10 cellular contexts compared by ENCODE assay signal in genomic region chr22:30253205-30253852, GRCh38. TPM values are rescaled to one million over a fixed set of nuclear protein-coding genes. Genes with fewer than 3 reads are reported as not detected.
DNase-seq lines count a peak whose midpoint lies in the region; ATAC-seq, FAIRE-seq and TF ChIP-seq lines count a peak whose summit lies in the region.
"Had no signal": no experiment of that assay in that cellular context is flagged by ENCODE, and none has a peak within 500 bp of the region (broad histone marks: within the 10 kb centered on the region; RNA-seq: fewer than 3 reads in every experiment).

No MANE protein-coding gene starts in this region.

- H3K18ac ChIP-seq in mesenchymal stem cell (ENCODE audit: low read depth in 1 of 2, low read length in 2 of 2) = peak overlapping the region; percentile 12 to 63

- H2BK12ac ChIP-seq in mesenchymal stem cell (ENCODE audit: low read length in 2 of 2) = peak overlapping the region; percentile 17 to 30

- peak overlapping the region; percentile 91 for H2AK5ac ChIP-seq in mesenchymal stem cell (ENCODE audit: low read length, severe bottlenecking)

- H3K4me3 Mint-ChIP-seq in astrocyte (ENCODE audit: unreplicated experiment) = peak overlapping the region; percentile 5
- H3K4me3 Mint-ChIP-seq: CD8-positive, alpha-beta T cell had no signal

- H3K36me3 ChIP-seq in astrocyte (ENCODE audit: insufficient read depth, low read length) (no peaks in the 10 kb centered on the region), mesenchymal stem cell (ENCODE audit: control insufficient read depth in 1 of 2, insufficient read depth in 2 of 2, low read depth in 1 of 2, low read length in 2 of 2) (no peaks in the 10 kb centered on the region), aorta (ENCODE audit: control insufficient read depth in 1 of 2, insufficient read depth in 2 of 2, low read length in 1 of 2) (no peaks in the 10 kb centered on the region)
- H3K36me3 ChIP-seq: gastrocnemius medialis had no signal

- peak overlapping the region; percentile 53 for H3K4me2 ChIP-seq in astrocyte (ENCODE audit: low read length)
- no peak overlapping the region for H3K4me2 ChIP-seq in mesenchymal stem cell (ENCODE audit: low read length, poor library complexity, severe bottlenecking)

- H2BK15ac ChIP-seq in mesenchymal stem cell (ENCODE audit: low read depth, poor library complexity, severe bottlenecking) = peak overlapping the region; percentile 38

- ATAC-seq in Right ventricle myocardium inferior (peak; percentile 58), aorta (ENCODE audit: low FRiP score) (peak; percentile 9), GM19328 (IDR thresholded peaks at IDR 0.05; ENCODE audit: unreplicated experiment) (no peak)
- ATAC-seq: CD8-positive, alpha-beta T cell; gastrocnemius medialis had no signal

- H3K9me3 ChIP-seq in astrocyte (ENCODE audit: insufficient read depth, low read depth, low read length) (no peaks in the 10 kb centered on the region), mesenchymal stem cell (ENCODE audit: control insufficient read depth, low read length) (no peaks in the 10 kb centered on the region), aorta (ENCODE audit: control insufficient read depth, low read length) (no peaks in the 10 kb centered on the region)
- H3K9me3 ChIP-seq: gastrocnemius medialis had no signal

- FAIRE-seq in astrocyte (lab: Jason Lieb, UNC) = no peak

- H3K27me3 ChIP-seq in astrocyte (ENCODE audit: insufficient read depth, low read length) (no peaks in the 10 kb centered on the region), mesenchymal stem cell (ENCODE audit: control insufficient read depth in 1 of 2, insufficient read depth in 1 of 2, low read length in 2 of 2) (no peaks in the 10 kb centered on the region), aorta (ENCODE audit: control insufficient read depth in 1 of 2, insufficient read depth in 2 of 2, low read length in 1 of 2) (no peaks in the 10 kb centered on the region)
- H3K27me3 ChIP-seq: gastrocnemius medialis had no signal

- H3K27ac Mint-ChIP-seq in astrocyte (ENCODE audit: unreplicated experiment) = peak overlapping the region; percentile 60
- H3K27ac Mint-ChIP-seq: CD8-positive, alpha-beta T cell had no signal

- intact Hi-C loops in Right ventricle myocardium inferior (cut with DNase I) (loop anchor here (5.0 kb wide), 1 partner anchor 46 kb away; no protein-coding TSS in a partner anchor), cardiac septum (cut with DNase I) (loop anchor here (5.0 kb wide), 1 partner anchor 46 kb away; no protein-coding TSS in a partner anchor), aorta (cut with DNase I) (loop anchor here in 1 of 2 donors (5.0 kb wide), 1 partner anchor 36 kb away; no protein-coding TSS in a partner anchor)

- peak overlapping the region; percentile 40 for H4K8ac ChIP-seq in mesenchymal stem cell (ENCODE audit: low read length)

- H3K4me3 ChIP-seq in astrocyte (ENCODE audit: insufficient read depth, low read depth, low read length) = no peak overlapping the region
- no peak overlapping the region for H3K4me3 ChIP-seq in mesenchymal stem cell (ENCODE audit: insufficient read depth in 1 of 2, low read depth in 1 of 2, low read length in 2 of 2)
- no peak overlapping the region for H3K4me3 ChIP-seq in aorta (ENCODE audit: low read length in 2 of 2)
- H3K4me3 ChIP-seq: gastrocnemius medialis had no signal

- H3K4me1 Mint-ChIP-seq in astrocyte (ENCODE audit: low read depth, unreplicated experiment) = peaks cover 32% of the 10 kb centered on the region

- in situ Hi-C loops in GM13977 (cut with MboI; ENCODE audit: low pct_unique_long_range_greater_than_20kb, low sequenced_read_pairs, unreplicated experiment) = no loop called here

- H3K27ac ChIP-seq in astrocyte (ENCODE audit: low read depth, low read length) (peak overlapping the region; percentile 95), mesenchymal stem cell (ENCODE audit: low read length, poor library complexity, severe bottlenecking) (peak overlapping the region; percentile 98), aorta (ENCODE audit: low read depth in 1 of 2, low read length in 2 of 2) (no peak overlapping the region)
- H3K27ac ChIP-seq: gastrocnemius medialis had no signal

- WGBS in mesenchymal stem cell = 70% methylated on average over 21 of the region's 22 CpGs
- WGBS in aorta, 2 donors = 9 to 14% methylated on average over 22 of the region's 22 CpGs

- H3K9ac ChIP-seq in astrocyte (ENCODE audit: low read length) (peak overlapping the region; percentile 100), mesenchymal stem cell (ENCODE audit: low read length) (peak overlapping the region; percentile 68)

- DNase-seq in Right ventricle myocardium inferior (ENCODE audit: missing footprints) (peak; percentile 85), cardiac septum (ENCODE audit: low spot score) (no peak), astrocyte (ENCODE audit: low read depth) (peak; percentile 69), mesenchymal stem cell (no peak), aorta (peak; percentile 82 to 88), GM13977 (ENCODE audit: low spot score) (no peak)
- DNase-seq in activated naive CD4-positive, alpha-beta T cell treated with Interleukin-2 at 50 U/mL for 16 hours = no peak
- DNase-seq: CD8-positive, alpha-beta T cell had no signal

- H2AFZ ChIP-seq in astrocyte (ENCODE audit: low read depth, low read length) (peak overlapping the region; percentile 44), mesenchymal stem cell (ENCODE audit: low read depth, low read length) (no peak overlapping the region)

- H3K4me1 ChIP-seq in astrocyte (ENCODE audit: insufficient read depth, low read length) (peaks cover 83% of the 10 kb centered on the region), mesenchymal stem cell (ENCODE audit: control insufficient read depth, insufficient read depth, low read depth, low read length) (peaks cover 80% of the 10 kb centered on the region), aorta (ENCODE audit: control insufficient read depth in 1 of 2, insufficient read depth in 2 of 2, low read length in 2 of 2) (no peaks in the 10 kb centered on the region)
- H3K4me1 ChIP-seq: gastrocnemius medialis had no signal

- no peaks in the 10 kb centered on the region for H4K20me1 ChIP-seq in astrocyte (ENCODE audit: insufficient read depth, low read length)

- no peaks in the 10 kb centered on the region for H3K36me3 Mint-ChIP-seq in astrocyte (ENCODE audit: low read depth, unreplicated experiment)
- H3K36me3 Mint-ChIP-seq: CD8-positive, alpha-beta T cell had no signal

- TF ChIP-seq CTCF in astrocyte (IDR thresholded peaks at IDR 0.05; ENCODE audit: insufficient read depth, low read depth, low read length) = no peak
- no peak for TF ChIP-seq CTCF in GM13977 (IDR thresholded peaks at IDR 0.05; ENCODE audit: extremely low read depth, insufficient read depth, missing control alignments)

- H2BK120ac ChIP-seq in mesenchymal stem cell (ENCODE audit: low read depth, low read length) = no peak overlapping the region

- H3K4ac ChIP-seq in mesenchymal stem cell (ENCODE audit: low read depth in 1 of 2, low read length in 2 of 2) = no peak overlapping the region

- no peaks in the 10 kb centered on the region for H3K27me3 Mint-ChIP-seq in astrocyte (ENCODE audit: low read depth, unreplicated experiment)

- peak overlapping the region; percentile 9 for H4K91ac ChIP-seq in mesenchymal stem cell (ENCODE audit: low read length)

- peaks cover 3% of the 10 kb centered on the region for H3K79me2 ChIP-seq in astrocyte (ENCODE audit: insufficient read depth, low read length)

- H3K14ac ChIP-seq in mesenchymal stem cell (ENCODE audit: low read length in 2 of 2) = peak overlapping the region in 1 of 2 experiments; percentile 39

- H3K9me3 Mint-ChIP-seq in astrocyte (ENCODE audit: unreplicated experiment) = peaks cover 2% of the 10 kb centered on the region
- H3K9me3 Mint-ChIP-seq: CD8-positive, alpha-beta T cell had no signal

- H3K23ac ChIP-seq in mesenchymal stem cell (ENCODE audit: low read length in 2 of 2) = no peak overlapping the region

- peaks cover 1% of the 10 kb centered on the region for H3K79me1 ChIP-seq in mesenchymal stem cell (replicated peaks; ENCODE audit: low read length, poor library complexity, severe bottlenecking)

- peak overlapping the region; percentile 34 for H2BK5ac ChIP-seq in mesenchymal stem cell (ENCODE audit: low read depth, low read length, poor library complexity, severe bottlenecking)

RNA-seq across cellular contexts. Expression of gene LIF, which starts 6.8 kb away (rescaled TPM):
- total RNA-seq in Right ventricle myocardium inferior = 0.27 TPM
- 0.78 TPM for total RNA-seq in cardiac septum
- 63.3 and 100 TPM in 2 replicates for total RNA-seq in astrocyte
- polyA plus RNA-seq in mesenchymal stem cell (2013, experiment 1 of 2) = 10.2 TPM
- polyA plus RNA-seq in mesenchymal stem cell (2013, experiment 2 of 2) = 9.7 TPM
- total RNA-seq in aorta = 1 to 10 TPM; 4.5 to 6.6 TPM
- 1 to 10 TPM; 1.3 to 2.3 TPM for polyA plus RNA-seq in aorta
- total RNA-seq: gastrocnemius medialis had no signal

RNA-seq across cellular contexts. Expression of gene OSM, which starts 13.3 kb away (rescaled TPM):
- total RNA-seq in Right ventricle myocardium inferior (0.19 TPM), cardiac septum (0.32 TPM), astrocyte (not detected in 2 replicates), aorta (1 to 10 TPM; 1.4 to 3.9 TPM)
- polyA plus RNA-seq in mesenchymal stem cell (2013, experiment 1 of 2) = not detected
- not detected for polyA plus RNA-seq in mesenchymal stem cell (2013, experiment 2 of 2)
- 1 to 10 TPM; 1.4 to 1.6 TPM for polyA plus RNA-seq in aorta

RNA-seq across cellular contexts. Expression of gene CASTOR1, which starts 36.0 kb away (rescaled TPM):
- 8.2 TPM for total RNA-seq in Right ventricle myocardium inferior
- total RNA-seq in cardiac septum = 5.0 TPM
- total RNA-seq in astrocyte = 15.2 and 16.2 TPM in 2 replicates
- 9.7 TPM for polyA plus RNA-seq in mesenchymal stem cell (2013, experiment 1 of 2)
- 8.7 TPM for polyA plus RNA-seq in mesenchymal stem cell (2013, experiment 2 of 2)
- 10 to 100 TPM; 13.5 to 14.0 TPM for total RNA-seq in aorta
- 10 to 100 TPM in 1 of 2 donors, 1 to 10 TPM in 1; 4.0 to 13.4 TPM for polyA plus RNA-seq in aorta

Comparison
In these comparisons a context has a peak if more than half of its experiments do, and no peak if none do; other contexts are left out.
1. DNase-seq: peak in Right ventricle myocardium inferior (single experiment), astrocyte (single experiment) and aorta (2 of 2); none in cardiac septum (single experiment), mesenchymal stem cell (single experiment), activated naive CD4-positive, alpha-beta T cell treated with Interleukin-2 at 50 U/mL for 16 hours (single experiment) and GM13977 (single experiment).
2. H3K27ac ChIP-seq: peak in astrocyte (single experiment) and mesenchymal stem cell (single experiment); none in aorta (0 of 2).